Comparison of ENCODE assay signal across 23 cellular contexts in the genomic region with DNA sequence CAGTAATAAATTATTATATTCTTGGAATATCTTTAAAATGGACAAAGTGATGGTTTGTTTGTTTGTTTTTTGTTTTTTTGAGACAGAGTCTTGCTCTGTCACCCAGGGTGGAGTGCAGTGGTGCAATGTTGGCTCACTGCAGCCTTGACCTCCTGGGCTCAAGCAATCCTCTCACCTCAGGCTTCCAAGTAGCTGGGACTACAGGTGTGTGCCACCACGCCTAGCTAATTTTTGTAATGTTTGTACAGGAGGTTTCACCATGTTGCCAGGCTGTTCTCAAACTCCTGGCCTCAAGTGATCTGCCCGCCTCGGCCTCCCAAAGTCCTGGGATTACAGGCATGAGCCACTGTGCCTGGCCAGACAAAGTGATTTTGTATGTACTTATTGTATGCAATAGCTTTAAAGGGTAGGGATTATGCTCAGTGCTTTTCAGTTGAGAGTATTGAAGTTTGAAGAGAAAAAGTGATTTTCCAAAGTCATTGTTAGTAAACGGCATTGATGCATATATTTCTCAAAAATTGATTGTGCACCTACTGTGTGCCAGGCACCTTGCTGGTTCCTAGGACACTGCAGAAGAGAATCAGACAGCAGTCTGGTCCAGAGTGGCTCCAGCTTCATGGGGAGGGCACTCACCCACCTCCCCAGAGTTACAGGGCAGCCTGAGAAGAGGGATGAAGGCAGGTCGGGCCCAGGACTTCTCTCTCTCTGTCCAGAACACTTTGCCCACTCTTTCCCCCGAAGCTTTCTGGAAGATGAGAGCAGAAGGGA. TPM values are rescaled to one million over a fixed set of nuclear protein-coding genes. Genes with fewer than 3 reads are reported as not detected.
"Had no signal": no experiment of that assay in that cellular context is flagged by ENCODE, and none has a peak within 500 bp of the region (broad histone marks: within the 10 kb centered on the region; RNA-seq: fewer than 3 reads in every experiment).

No MANE protein-coding gene starts in this region.

- H3K27me3 ChIP-seq: esophagus squamous epithelium, gastrocnemius medialis had no signal

- H3K4me1 Mint-ChIP-seq: brain; nephron; stimulated activated naive B cell treated with anti-CD40 and anti-IgM and Interleukin-4, amounts not matched to agents 10 μg/mL and 1 μg/mL and 100 μg/mL, for 72 hours had no signal

- H3K4me3 Mint-ChIP-seq: activated CD4-positive, alpha-beta memory T cell treated with anti-CD3 and anti-CD28 coated beads for 36 hours; brain; effector memory CD8-positive, alpha-beta T cell; nephron; stimulated activated naive B cell treated with anti-CD40 and anti-IgM and Interleukin-4, amounts not matched to agents 10 μg/mL and 1 μg/mL and 100 μg/mL, for 72 hours had no signal

- H3K36me3 ChIP-seq: gastrocnemius medialis, thoracic aorta had no signal

- H3K4me3 ChIP-seq: esophagus squamous epithelium, gastrocnemius medialis, thoracic aorta had no signal

- H3K27ac Mint-ChIP-seq: activated CD4-positive, alpha-beta memory T cell treated with anti-CD3 and anti-CD28 coated beads for 36 hours; activated naive CD4-positive, alpha-beta T cell treated with anti-CD3 and anti-CD28 coated beads, Interleukin-2, amount 50 U/mL, for 72 hours; nephron had no signal

- H3K9me3 Mint-ChIP-seq: activated naive CD4-positive, alpha-beta T cell treated with anti-CD3 and anti-CD28 coated beads, Interleukin-2, amount 50 U/mL, for 72 hours; effector memory CD8-positive, alpha-beta T cell had no signal

- ATAC-seq: activated naive CD4-positive, alpha-beta T cell treated with anti-CD3 and anti-CD28 coated beads, Interleukin-2, amount 50 U/mL, for 72 hours; effector memory CD8-positive, alpha-beta T cell; gastrocnemius medialis; sciatic nerve; stimulated activated naive B cell treated with anti-CD40 and anti-IgM and Interleukin-4, amounts not matched to agents 10 μg/mL and 1 μg/mL and 100 μg/mL, for 72 hours had no signal

- H3K4me1 ChIP-seq: gastrocnemius medialis had no signal

- H3K27me3 Mint-ChIP-seq: brain; effector memory CD8-positive, alpha-beta T cell had no signal

- H3K36me3 Mint-ChIP-seq: brain; stimulated activated naive B cell treated with anti-CD40 and anti-IgM and Interleukin-4, amounts not matched to agents 10 μg/mL and 1 μg/mL and 100 μg/mL, for 72 hours had no signal

- DNase-seq: activated CD4-positive, alpha-beta memory T cell treated with anti-CD3 and anti-CD28 coated beads for 36 hours; activated CD4-positive, alpha-beta T cell treated with anti-CD3 and anti-CD28 coated beads for 48 hours; activated T-cell treated with anti-CD3 and anti-CD28 coated beads, Interleukin-2, amount 50 U/mL, for 1 hour; aorta; caudate nucleus; effector memory CD8-positive, alpha-beta T cell; esophagus squamous epithelium; gastrocnemius medialis; hippocampal formation; mesenchymal stem cell; nucleus accumbens; posterior cingulate gyrus; small intestine; stimulated activated CD4-positive, alpha-beta T cell treated with anti-CD3 and anti-CD28 coated beads, Interleukin-2, amount 100 ng/mL, for 24 hours; stimulated activated naive B cell treated with anti-CD40 and anti-IgM and Interleukin-4, amounts not matched to agents 10 μg/mL and 1 μg/mL and 100 μg/mL, for 72 hours; T-helper 9 cell had no signal

- H3K9me3 ChIP-seq: thoracic aorta had no signal

- H3K27ac ChIP-seq: esophagus squamous epithelium, gastrocnemius medialis, thoracic aorta had no signal

RNA-seq across cellular contexts. Expression of gene TTC22, which starts 34.2 kb away (rescaled TPM):
- total RNA-seq: dermis microvascular lymphatic vessel endothelial cell, myocyte had no signal
